Comparison of ENCODE assay signal across 8 cellular contexts in the genomic region with DNA sequence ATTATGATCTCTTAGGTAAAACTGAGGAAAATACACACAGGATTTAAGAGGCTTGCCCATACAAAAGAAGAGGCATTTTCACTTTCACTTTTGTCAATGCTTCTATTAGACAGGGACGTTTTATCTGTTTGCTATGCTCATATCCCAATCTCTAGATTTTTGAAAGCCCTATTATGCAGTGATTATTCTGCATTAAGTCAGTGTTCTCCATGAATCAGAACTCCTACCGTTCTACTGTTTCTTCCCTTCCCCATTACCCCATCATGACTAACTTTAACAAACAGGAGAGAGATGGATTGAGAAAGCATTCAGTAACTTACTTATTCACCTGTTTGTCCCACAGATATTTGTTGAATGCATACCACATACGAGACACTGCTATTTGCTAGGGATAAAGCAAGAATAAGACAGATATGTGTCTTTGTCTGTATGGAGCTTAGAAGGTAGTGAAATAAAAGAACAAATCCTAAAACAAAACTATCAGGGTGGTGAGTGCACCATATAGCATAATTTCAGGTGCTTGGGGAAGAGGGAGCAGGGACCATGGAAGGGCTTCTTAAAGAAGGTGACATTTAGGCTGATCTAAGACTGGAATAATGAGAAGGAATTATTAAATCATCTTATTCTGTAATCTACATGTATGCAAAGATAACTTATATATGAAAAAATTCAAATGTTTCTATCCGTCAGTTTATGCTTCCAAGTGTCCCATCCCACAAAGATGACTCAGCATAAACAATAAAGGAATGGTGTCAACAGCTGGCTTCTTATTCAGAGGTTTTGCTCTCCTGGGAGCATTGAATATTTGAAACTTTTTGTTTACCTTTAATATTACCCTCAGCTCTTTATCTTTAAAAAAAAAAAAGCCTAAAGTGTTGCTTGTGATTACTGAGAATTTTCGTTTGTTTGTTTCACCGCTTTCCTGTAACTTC.
DNase-seq lines count a peak whose midpoint lies in the region; ATAC-seq, FAIRE-seq and TF ChIP-seq lines count a peak whose summit lies in the region.

No MANE protein-coding gene starts in this region.

- no TSS peak for BruUV-seq in HepG2 (replicated peaks; lab: Mats Ljungman, UMichigan)

- TF ChIP-seq POLR2A in HepG2 (IDR thresholded peaks at IDR 0.05; ENCODE audit: insufficient read depth in 1 of 2, low read depth in 2 of 2, low read length in 2 of 2): no peak

- no peak overlapping the region for H3K27ac ChIP-seq in HepG2 (ENCODE audit: extremely low read length, insufficient read depth, low read length)

- peak overlapping the region; percentile 55 for H3K4me2 ChIP-seq in HepG2 (ENCODE audit: low read depth, low read length)

- CTCF ChIA-PET in HepG2 (lab: Yijun Ruan, JAX; ENCODE audit: low intra/inter-chr PET ratio, low total read pairs): no interaction called here

- no peak for TF ChIP-seq CTCF in AG10803 (conservative IDR thresholded peaks at IDR 0.05; ENCODE audit: low read length)
- TF ChIP-seq CTCF in HepG2 (CRISPR knock-in tag; IDR thresholded peaks at IDR 0.05): no peak

- no peaks in the 10 kb centered on the region for H3K4me1 ChIP-seq in HepG2 (ENCODE audit: insufficient read depth, low read length)

- peak overlapping the region; percentile 74 for H3K4me3 Mint-ChIP-seq in activated T-helper 1 cell treated with anti-CD3 and anti-CD28 coated beads, Interleukin-12 subunit alpha, Interleukin-12 subunit beta, Interleukin-2, Interleukin-4 antibody, amounts not matched to agents 30 ng/mL and 10 ng/mL and 1 ng/mL, durations not matched to agents 14 hours and 24 hours and 36 hours

- H3K9ac ChIP-seq in HepG2 (ENCODE audit: insufficient read depth, low read depth, low read length): peak overlapping the region; percentile 25; the same call in 1 of the 2 replicates

- peak overlapping the region; percentile 22 for H2AFZ ChIP-seq in HepG2 (ENCODE audit: low read length)

- POLR2A ChIA-PET in HepG2 (lab: Yijun Ruan, JAX): no interaction called here

- H3K27me3 Mint-ChIP-seq in activated T-helper 1 cell treated with anti-CD3 and anti-CD28 coated beads, Interleukin-12 subunit alpha, Interleukin-12 subunit beta, Interleukin-2, Interleukin-4 antibody, amounts not matched to agents 30 ng/mL and 10 ng/mL and 1 ng/mL, durations not matched to agents 14 hours and 24 hours and 36 hours (ENCODE audit: insufficient read depth): peaks cover 2% of the 10 kb centered on the region

- H4K20me1 ChIP-seq in HepG2 (ENCODE audit: insufficient read depth, low read length): no peaks in the 10 kb centered on the region

- H3K36me3 Mint-ChIP-seq in activated T-helper 1 cell treated with anti-CD3 and anti-CD28 coated beads, Interleukin-12 subunit alpha, Interleukin-12 subunit beta, Interleukin-2, Interleukin-4 antibody, amounts not matched to agents 30 ng/mL and 10 ng/mL and 1 ng/mL, durations not matched to agents 14 hours and 24 hours and 36 hours (ENCODE audit: low read depth): no peaks in the 10 kb centered on the region

- ATAC-seq in GM19035 (IDR thresholded peaks at IDR 0.05; ENCODE audit: unreplicated experiment) (peak; percentile 75), HG03439 (IDR thresholded peaks at IDR 0.05; ENCODE audit: unreplicated experiment) (peak; percentile 72), HepG2 (peak; percentile 33; the same call in 1 of the 3 replicates)

- in situ Hi-C loops in HepG2 (cut with HindIII; ENCODE audit: extremely low pct_ligation_motif_present, low pct_unique_long_range_greater_than_20kb): no loop called here

- no peak for TF ChIP-seq RAD21 in HepG2 (CRISPR knock-in tag; IDR thresholded peaks at IDR 0.05)

- H3K27ac Mint-ChIP-seq in activated T-helper 1 cell treated with anti-CD3 and anti-CD28 coated beads, Interleukin-12 subunit alpha, Interleukin-12 subunit beta, Interleukin-2, Interleukin-4 antibody, amounts not matched to agents 30 ng/mL and 10 ng/mL and 1 ng/mL, durations not matched to agents 14 hours and 24 hours and 36 hours: peak overlapping the region; percentile 1

- WGBS in HepG2 (ENCODE audit: low lambda C conversion rate): 23% methylated on average over 6 of the region's 6 CpGs

- FAIRE-seq in HepG2 (lab: Jason Lieb, UNC): no peak

- H3K9me3 ChIP-seq in HepG2 (ENCODE audit: low read length): no peaks in the 10 kb centered on the region

- H3K4me3 ChIP-seq in AG10803 (ENCODE audit: low read length) (peak overlapping the region; percentile 14), HepG2 (replicated peaks in 1 of 3; ENCODE audit: insufficient read depth in 1 of 3, low read depth in 2 of 3, low read length in 3 of 3) (peak overlapping the region; percentile 33 to 56 (median 49); a peak in 5 of 6 replicates)

- no peaks in the 10 kb centered on the region for H3K79me2 ChIP-seq in HepG2 (ENCODE audit: insufficient read depth, low read length)

- intact Hi-C loops in activated T-helper 1 cell treated with anti-CD3 and anti-CD28 coated beads, Interleukin-12 subunit alpha, Interleukin-12 subunit beta, Interleukin-2, Interleukin-4 antibody, amounts not matched to agents 30 ng/mL and 10 ng/mL and 1 ng/mL, durations not matched to agents 14 hours and 24 hours and 36 hours (cut with micrococcal nuclease): no loop called here
- intact Hi-C loops in HepG2 (cut with micrococcal nuclease; ENCODE audit: unreplicated experiment): no loop called here

- no peaks in the 10 kb centered on the region for H3K9me3 Mint-ChIP-seq in activated T-helper 1 cell treated with anti-CD3 and anti-CD28 coated beads, Interleukin-12 subunit alpha, Interleukin-12 subunit beta, Interleukin-2, Interleukin-4 antibody, amounts not matched to agents 30 ng/mL and 10 ng/mL and 1 ng/mL, durations not matched to agents 14 hours and 24 hours and 36 hours

- peaks cover 16% of the 10 kb centered on the region for H3K4me1 Mint-ChIP-seq in activated T-helper 1 cell treated with anti-CD3 and anti-CD28 coated beads, Interleukin-12 subunit alpha, Interleukin-12 subunit beta, Interleukin-2, Interleukin-4 antibody, amounts not matched to agents 30 ng/mL and 10 ng/mL and 1 ng/mL, durations not matched to agents 14 hours and 24 hours and 36 hours (ENCODE audit: low read depth)

- DNase-seq in AG10803 (ENCODE audit: low read depth) (peak; percentile 0), HepG2 (ENCODE audit: low spot score) (no peak), HuH-7.5 (ENCODE audit: low spot score) (no peak), amygdala (lab: John Stamatoyannopoulos, UW) (no peak), SIG-M5 treated with dmso at 0.1 percent for 504 hours (lab: John Stamatoyannopoulos, UW; ENCODE audit: unreplicated experiment) (no peak)
- no peak for DNase-seq in activated T-helper 1 cell treated with anti-CD3 and anti-CD28 coated beads, Interleukin-12 subunit alpha, Interleukin-12 subunit beta, Interleukin-2, Interleukin-4 antibody, amounts not matched to agents 30 ng/mL and 10 ng/mL and 1 ng/mL, durations not matched to agents 14 hours and 24 hours and 36 hours (ENCODE audit: low spot score)

- no peaks in the 10 kb centered on the region for H3K27me3 ChIP-seq in HepG2 (ENCODE audit: control insufficient read depth in 1 of 2, insufficient read depth in 2 of 2, low read length in 2 of 2)

- no peaks in the 10 kb centered on the region for H3K36me3 ChIP-seq in HepG2 (replicated peaks in 1 of 2; ENCODE audit: control insufficient read depth in 1 of 2, insufficient read depth in 2 of 2, low read length in 2 of 2)

- TF ChIP-seq EP300 in HepG2 (IDR thresholded peaks at IDR 0.05; ENCODE audit: low read depth in 2 of 2, low read length in 2 of 2) (no peak), HepG2 (CRISPR knock-in tag; IDR thresholded peaks at IDR 0.05; ENCODE audit: borderline replicate concordance) (no peak)

TF ChIP-seq in HepG2, 621 proteins besides CTCF, POLR2A, EP300 and RAD21:
- TF ChIP-seq RARA (CRISPR knock-in tag; IDR thresholded peaks at IDR 0.05): no peak
- no peak for TF ChIP-seq ZNF891 (CRISPR knock-in tag; IDR thresholded peaks at IDR 0.05)
- no peak for TF ChIP-seq YY1 (IDR thresholded peaks at IDR 0.05; ENCODE audit: insufficient read depth, insufficient replicate concordance, low read depth, low read length)
- TF ChIP-seq ZBTB7B (CRISPR knock-in tag; IDR thresholded peaks at IDR 0.05): no peak
- peak; percentile 94 for TF ChIP-seq NFE2L2 (IDR thresholded peaks at IDR 0.05; ENCODE audit: low read length)
- no peak for TF ChIP-seq ZNF335 (CRISPR knock-in tag; IDR thresholded peaks at IDR 0.05)
- no peak for TF ChIP-seq SMARCE1 (IDR thresholded peaks at IDR 0.05; ENCODE audit: borderline replicate concordance)
- TF ChIP-seq MAFF (IDR thresholded peaks at IDR 0.05; ENCODE audit: low read depth, low read length): peak; percentile 94
- TF ChIP-seq, protein P1, sequence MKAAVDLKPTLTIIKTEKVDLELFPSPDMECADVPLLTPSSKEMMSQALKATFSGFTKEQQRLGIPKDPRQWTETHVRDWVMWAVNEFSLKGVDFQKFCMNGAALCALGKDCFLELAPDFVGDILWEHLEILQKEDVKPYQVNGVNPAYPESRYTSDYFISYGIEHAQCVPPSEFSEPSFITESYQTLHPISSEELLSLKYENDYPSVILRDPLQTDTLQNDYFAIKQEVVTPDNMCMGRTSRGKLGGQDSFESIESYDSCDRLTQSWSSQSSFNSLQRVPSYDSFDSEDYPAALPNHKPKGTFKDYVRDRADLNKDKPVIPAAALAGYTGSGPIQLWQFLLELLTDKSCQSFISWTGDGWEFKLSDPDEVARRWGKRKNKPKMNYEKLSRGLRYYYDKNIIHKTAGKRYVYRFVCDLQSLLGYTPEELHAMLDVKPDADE (CRISPR knock-in tag; IDR thresholded peaks at IDR 0.05): no peak
- peak; percentile 95 to 97 for TF ChIP-seq MAFK (conservative IDR thresholded peaks at IDR 0.05 in 1 of 2, IDR thresholded peaks at IDR 0.05 in 1 of 2; ENCODE audit: low read length in 2 of 2)
- no peak for TF ChIP-seq ZNF562 (CRISPR knock-in tag; IDR thresholded peaks at IDR 0.05; ENCODE audit: borderline replicate concordance)
